18 cellular contexts compared by ENCODE assay signal in genomic region chr10:96377816-96378294, GRCh38. TPM values are rescaled to one million over a fixed set of nuclear protein-coding genes. Genes with fewer than 3 reads are reported as not detected.
DNase-seq lines count a peak whose midpoint lies in the region; ATAC-seq and TF ChIP-seq lines count a peak whose summit lies in the region.
"Had no signal": no experiment of that assay in that cellular context is flagged by ENCODE, and none has a peak within 500 bp of the region (broad histone marks: within the 10 kb centered on the region; RNA-seq: fewer than 3 reads in every experiment).

No MANE protein-coding gene starts in this region.

- no peak overlapping the region for H3K4ac ChIP-seq in neuronal stem cell (ENCODE audit: low read length)

- no peak for TF ChIP-seq EP300 in gastroesophageal sphincter (IDR thresholded peaks at IDR 0.05)

- intact Hi-C loops in OCI-LY7 (cut with micrococcal nuclease; ENCODE audit: unreplicated experiment) (no loop called here), PC-3 (cut with micrococcal nuclease) (loop anchor here (5.0 kb wide), 1 partner anchor 134 kb away; the partner anchor contains the start of gene TLL2)

- H3K4me3 ChIP-seq in OCI-LY7 (ENCODE audit: low read depth, low read length, poor library complexity, severe bottlenecking) (no peak overlapping the region), gastroesophageal sphincter (no peak overlapping the region), neuronal stem cell (ENCODE audit: low read length in 2 of 2) (no peak overlapping the region), PC-3 (ENCODE audit: low read length) (no peak overlapping the region)
- H3K4me3 ChIP-seq: colonic mucosa had no signal

- H3K4me2 ChIP-seq in OCI-LY7 (ENCODE audit: low read length) (no peak overlapping the region), neuronal stem cell (ENCODE audit: insufficient read depth, low read length, poor library complexity, severe bottlenecking) (no peak overlapping the region), PC-3 (ENCODE audit: low read length) (no peak overlapping the region)

- no peaks in the 10 kb centered on the region for H3K79me1 ChIP-seq in neuronal stem cell (ENCODE audit: low read depth, low read length)

- no peak overlapping the region for H2BK12ac ChIP-seq in neuronal stem cell (ENCODE audit: low read length)

- no peak for TF ChIP-seq POLR2A in gastroesophageal sphincter (IDR thresholded peaks at IDR 0.05)

- peak overlapping the region; percentile 46 for H2BK15ac ChIP-seq in neuronal stem cell (ENCODE audit: low read length)

- DNase-seq in EL (peak; percentile 20), OCI-LY7 (ENCODE audit: low spot score) (peak; percentile 16), neuronal stem cell (ENCODE audit: low spot score) (no peak), DMS53 treated with DMSO at 0.1 percent for 48 hours (lab: John Stamatoyannopoulos, UW; ENCODE audit: unreplicated experiment) (no peak), PC-3 (no peak), T-helper 2 cell (no peak)
- DNase-seq in activated CD4-positive, alpha-beta T cell treated with anti-CD3 and anti-CD28 coated beads for 48 hours, result no peak
- DNase-seq: activated T-cell treated with anti-CD3 and anti-CD28 coated beads, Interleukin-2, amount 50 U/mL, for 4 hours; colonic mucosa; NCI-H1436; NCI-H510A; stimulated activated CD4-positive, alpha-beta T cell treated with anti-CD3 and anti-CD28 coated beads, Interleukin-1b, Interleukin-23, amount 100 ng/mL, for 48 hours; stimulated activated CD8-positive, alpha-beta memory T cell treated with anti-CD3 and anti-CD28 coated beads, Interleukin-4, amount 100 ng/mL, for 48 hours; T-helper 1 cell; trophoblast cell had no signal

- H3K23ac ChIP-seq in neuronal stem cell (ENCODE audit: low read depth, low read length, poor library complexity), result no peak overlapping the region

- no peaks in the 10 kb centered on the region for H3K27me3 ChIP-seq in gastroesophageal sphincter
- H3K27me3 ChIP-seq in neuronal stem cell (ENCODE audit: control insufficient read depth in 3 of 3, insufficient read depth in 3 of 3, low read depth in 1 of 3, low read length in 3 of 3), result peaks cover 0 to 14% (median 0%) of the 10 kb centered on the region in 3 experiments
- H3K27me3 ChIP-seq in PC-3 (ENCODE audit: low read length), result no peaks in the 10 kb centered on the region
- H3K27me3 ChIP-seq: colonic mucosa had no signal

- H3K9me2 ChIP-seq in OCI-LY7 (ENCODE audit: insufficient read depth, low read length), result no peaks in the 10 kb centered on the region
- no peaks in the 10 kb centered on the region for H3K9me2 ChIP-seq in PC-3 (replicated peaks; ENCODE audit: low read length)

- H2BK5ac ChIP-seq in neuronal stem cell (ENCODE audit: low read length), result no peak overlapping the region

- H3K9me3 ChIP-seq in OCI-LY7 (ENCODE audit: low read length), result no peaks in the 10 kb centered on the region
- no peaks in the 10 kb centered on the region for H3K9me3 ChIP-seq in gastroesophageal sphincter
- no peaks in the 10 kb centered on the region for H3K9me3 ChIP-seq in neuronal stem cell (replicated peaks in 1 of 2; ENCODE audit: control insufficient read depth in 2 of 2, insufficient read depth in 1 of 2, low read depth in 1 of 2, low read length in 2 of 2)
- no peaks in the 10 kb centered on the region for H3K9me3 ChIP-seq in PC-3 (ENCODE audit: low read length)
- H3K9me3 ChIP-seq: colonic mucosa had no signal

- H3F3A ChIP-seq in PC-3 (ENCODE audit: low read length, unreplicated experiment), result no peaks in the 10 kb centered on the region

- ATAC-seq in gastroesophageal sphincter (peak; percentile 27), PC-3 (no peak)
- ATAC-seq: activated T-cell treated with anti-CD3 and anti-CD28 coated beads, Interleukin-2, amount 50 U/mL, for 4 hours; Panc1 had no signal

- H2BK120ac ChIP-seq in neuronal stem cell (ENCODE audit: low read depth, low read length), result no peak overlapping the region

- H3K79me2 ChIP-seq in OCI-LY7 (ENCODE audit: insufficient read depth, low read depth, low read length) (no peaks in the 10 kb centered on the region), PC-3 (ENCODE audit: low read length) (no peaks in the 10 kb centered on the region)

- H3K9ac ChIP-seq in neuronal stem cell (ENCODE audit: low read depth, low read length, poor library complexity), result no peak overlapping the region
- H3K9ac ChIP-seq in PC-3 (ENCODE audit: low read length), result no peak overlapping the region

- H3K4me1 ChIP-seq in OCI-LY7 (ENCODE audit: insufficient read depth, low read length, poor library complexity, severe bottlenecking), result peaks cover 6% of the 10 kb centered on the region
- H3K4me1 ChIP-seq in gastroesophageal sphincter, result peaks cover 0 to 32% (median 12%) of the 10 kb centered on the region in 3 donors
- peaks cover 0 to 9% of the 10 kb centered on the region in 2 donors for H3K4me1 ChIP-seq in neuronal stem cell (ENCODE audit: control insufficient read depth in 2 of 2, insufficient read depth in 1 of 2, low read depth in 1 of 2, low read length in 2 of 2)
- peaks cover 5% of the 10 kb centered on the region; the same call in 1 of the 2 replicates for H3K4me1 ChIP-seq in PC-3 (ENCODE audit: insufficient read depth, low read length)
- H3K4me1 ChIP-seq: colonic mucosa had no signal

- H3K27ac ChIP-seq in OCI-LY7 (ENCODE audit: low read depth, low read length, poor library complexity, severe bottlenecking) (no peak overlapping the region), gastroesophageal sphincter (no peak overlapping the region), neuronal stem cell (replicated peaks; ENCODE audit: low read length) (no peak overlapping the region), PC-3 (ENCODE audit: low read length) (no peak overlapping the region)
- H3K27ac ChIP-seq: colonic mucosa had no signal

- H2AFZ ChIP-seq in OCI-LY7 (ENCODE audit: low read length), result no peak overlapping the region
- no peak overlapping the region for H2AFZ ChIP-seq in neuronal stem cell (ENCODE audit: low read length)
- no peak overlapping the region for H2AFZ ChIP-seq in PC-3 (ENCODE audit: low read length)

- H4K20me1 ChIP-seq in OCI-LY7 (ENCODE audit: insufficient read depth, low read length), result no peaks in the 10 kb centered on the region
- no peaks in the 10 kb centered on the region for H4K20me1 ChIP-seq in PC-3 (ENCODE audit: low read length)

- H3K36me3 ChIP-seq in OCI-LY7 (ENCODE audit: insufficient read depth, low read length), result no peaks in the 10 kb centered on the region
- H3K36me3 ChIP-seq in gastroesophageal sphincter, result no peaks in the 10 kb centered on the region
- H3K36me3 ChIP-seq in neuronal stem cell (replicated peaks in 1 of 2; ENCODE audit: control insufficient read depth in 2 of 2, insufficient read depth in 2 of 2, low read length in 2 of 2), result no peaks in the 10 kb centered on the region
- no peaks in the 10 kb centered on the region for H3K36me3 ChIP-seq in PC-3 (ENCODE audit: low read depth, low read length)
- H3K36me3 ChIP-seq: colonic mucosa had no signal

- BruUV-seq in OCI-LY7 (replicated peaks; lab: Mats Ljungman, UMichigan), result no TSS peak
- BruUV-seq in PC-3 (replicated peaks; lab: Mats Ljungman, UMichigan), result no TSS peak

- CTCF ChIA-PET in OCI-LY7 (lab: Charles Lee; ENCODE audit: unreplicated experiment), result no interaction called here
- CTCF ChIA-PET in PC-3 (lab: Charles Lee), result no interaction called here

- POLR2A ChIA-PET in OCI-LY7 (lab: Charles Lee), result interaction anchor here (0.6 kb wide), 1 partner anchor 52 kb away, joined by 4 read pairs; no protein-coding TSS in a partner anchor
- POLR2A ChIA-PET in PC-3 (lab: Charles Lee; ENCODE audit: unreplicated experiment), result no interaction called here

- H2AK5ac ChIP-seq in neuronal stem cell (ENCODE audit: low read depth, low read length), result no peak overlapping the region

- peak; percentile 43; the same call in 1 of the 2 replicates for TF ChIP-seq CTCF in OCI-LY7 (conservative IDR thresholded peaks at IDR 0.05; ENCODE audit: low read length)
- TF ChIP-seq CTCF in gastroesophageal sphincter (IDR thresholded peaks at IDR 0.05), result no peak
- TF ChIP-seq CTCF in PC-3 (conservative IDR thresholded peaks at IDR 0.05; ENCODE audit: low read depth, low read length), result no peak

- no peak overlapping the region for H4K91ac ChIP-seq in neuronal stem cell (ENCODE audit: low read depth, low read length, poor library complexity)

- no peak overlapping the region for H4K8ac ChIP-seq in neuronal stem cell (ENCODE audit: low read depth, low read length)

- WGBS in gastroesophageal sphincter (ENCODE audit: low coverage in 1 of 2), 2 donors, result no CpG with 5 or more reads among the region's 6 CpGs
- WGBS in neuronal stem cell (ENCODE audit: extremely low coverage in 2 of 2, insufficient read length in 2 of 2, insufficient replicate concordance in 1 of 2), 2 donors, result no CpG with 5 or more reads among the region's 6 CpGs

- H3K18ac ChIP-seq in neuronal stem cell (ENCODE audit: low read length), result peak overlapping the region; percentile 45

- H3K14ac ChIP-seq in neuronal stem cell (ENCODE audit: low read length), result no peak overlapping the region

RNA-seq across cellular contexts. Expression of gene OPALIN, which starts 19.1 kb away (rescaled TPM):
- not detected in 2 replicates for total RNA-seq in OCI-LY7 (2014; rRNA removed; shearing (Covaris generic))
- total RNA-seq in OCI-LY7 (2022) (not detected in 2 replicates), gastroesophageal sphincter (not detected), PC-3 (2014; rRNA removed) (not detected in 2 replicates)
- not detected for polyA plus RNA-seq in neuronal stem cell (2013, experiment 1 of 2)
- polyA plus RNA-seq in neuronal stem cell (2013, experiment 2 of 2), result not detected
- total RNA-seq: activated T-cell treated with anti-CD3 and anti-CD28 coated beads, Interleukin-2, amount 50 U/mL, for 4 hours; colonic mucosa; mesenteric fat pad had no signal

Comparison
In these comparisons a context has a peak if more than half of its experiments do, and no peak if none do; other contexts are left out.
1. DNase-seq: peak in EL (single experiment) and OCI-LY7 (single experiment); none in neuronal stem cell (single experiment), DMS53 treated with DMSO at 0.1 percent for 48 hours (single experiment), activated CD4-positive, alpha-beta T cell treated with anti-CD3 and anti-CD28 coated beads for 48 hours (single experiment), PC-3 (single experiment) and T-helper 2 cell (0 of 5).